8 cellular contexts compared by ENCODE assay signal in the genomic region with DNA sequence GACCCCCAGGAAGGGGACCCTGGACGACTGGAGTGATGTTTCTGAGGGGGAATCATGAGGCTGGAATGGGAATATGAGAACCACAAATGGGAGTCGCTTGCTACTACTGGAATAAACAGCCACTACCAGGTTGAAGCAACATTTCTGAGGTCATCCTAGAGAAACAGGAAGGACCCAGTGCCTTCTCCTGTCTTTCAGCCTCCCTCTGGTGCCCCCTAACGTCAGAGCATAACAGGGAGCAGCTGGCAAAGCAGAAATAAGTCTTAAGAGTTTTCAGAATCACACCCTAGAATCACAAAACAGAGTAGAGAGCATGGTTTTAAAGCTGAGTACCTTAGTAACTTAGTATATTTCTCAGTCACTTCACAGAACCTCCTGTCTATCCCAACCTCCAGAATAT.
A peak's percentile ranks its signal among the peaks of the same experiment; 100 is the strongest.
DNase-seq lines count a peak whose midpoint lies in the region; ATAC-seq, FAIRE-seq and TF ChIP-seq lines count a peak whose summit lies in the region.

No MANE protein-coding gene starts in this region.

- 6 to 15% methylated on average over 3 of the region's 3 CpGs for WGBS in esophagus squamous epithelium, 2 donors
- whole genome bisulfite sequencing in heart left ventricle, 4 donors, result 0 to 8% (median 4%) methylated on average over 3 of the region's 3 CpGs

- H3K4me3 ChIP-seq in esophagus squamous epithelium (no peak overlapping the region), upper lobe of right lung (no peak overlapping the region), dorsolateral prefrontal cortex (no peak overlapping the region), heart left ventricle (no peak overlapping the region)

- H3K4me1 ChIP-seq in esophagus squamous epithelium (no peaks in the 10 kb centered on the region), upper lobe of right lung (no peaks in the 10 kb centered on the region), heart left ventricle (no peaks in the 10 kb centered on the region)

- H3K9me3 ChIP-seq in esophagus squamous epithelium, result no peaks in the 10 kb centered on the region
- no peaks in the 10 kb centered on the region for H3K9me3 ChIP-seq in upper lobe of right lung
- H3K9me3 ChIP-seq in heart left ventricle, result no peaks in the 10 kb centered on the region

- H3K36me3 ChIP-seq in esophagus squamous epithelium (no peaks in the 10 kb centered on the region), upper lobe of right lung (no peaks in the 10 kb centered on the region), heart left ventricle (no peaks in the 10 kb centered on the region)

- ATAC-seq in HG02938 (IDR thresholded peaks at IDR 0.05; ENCODE audit: unreplicated experiment) (peak; percentile 77), upper lobe of right lung (peak; percentile 69), heart left ventricle (no peak)

- intact Hi-C loops in esophagus squamous epithelium (cut with DNase I), result no loop called here
- intact Hi-C loops in upper lobe of right lung (cut with DNase I), result no loop called here
- intact Hi-C loops in dorsolateral prefrontal cortex (cut with DNase I), result no loop called here
- intact Hi-C loops in heart left ventricle (cut with DNase I), result no loop called here

- peak in 4 of 6 experiments; percentile 20 to 32 (median 22) for TF ChIP-seq CTCF in esophagus squamous epithelium (IDR thresholded peaks at IDR 0.05)
- TF ChIP-seq CTCF in upper lobe of right lung (IDR thresholded peaks at IDR 0.05), result peak; percentile 32
- TF ChIP-seq CTCF in dorsolateral prefrontal cortex (IDR thresholded peaks at IDR 0.05 in 54 of 56, conservative IDR thresholded peaks at IDR 0.05 in 2 of 56; ENCODE audit: low read depth in 1 of 56, partially characterized antibody in 56 of 56), result no peak
- TF ChIP-seq CTCF in heart left ventricle (IDR thresholded peaks at IDR 0.05), result peak in 1 of 12 donors; percentile 14

- no peaks in the 10 kb centered on the region for H3K27me3 ChIP-seq in esophagus squamous epithelium
- no peaks in the 10 kb centered on the region for H3K27me3 ChIP-seq in upper lobe of right lung
- peaks cover 0 to 12% (median 0%) of the 10 kb centered on the region in 45 donors for H3K27me3 ChIP-seq in dorsolateral prefrontal cortex
- peaks cover 0 to 3% (median 0%) of the 10 kb centered on the region in 9 donors for H3K27me3 ChIP-seq in heart left ventricle

- DNase-seq in AG08396 (ENCODE audit: low spot score) (peak; percentile 29), GM12891 (ENCODE audit: insufficient read length, low spot score) (peak; percentile 1), NOMO-1 (lab: John Stamatoyannopoulos, UW; ENCODE audit: unreplicated experiment in 2 of 2) (peak; percentile 26 to 47), esophagus squamous epithelium (lab: John Stamatoyannopoulos, UW) (no peak), upper lobe of right lung (no peak), dorsolateral prefrontal cortex (no peak), heart left ventricle (no peak)

- no peak overlapping the region for H3K27ac ChIP-seq in esophagus squamous epithelium
- no peak overlapping the region for H3K27ac ChIP-seq in upper lobe of right lung
- H3K27ac ChIP-seq in dorsolateral prefrontal cortex, result no peak overlapping the region
- no peak overlapping the region for H3K27ac ChIP-seq in heart left ventricle

- no peak for TF ChIP-seq POLR2A in GM12891 (IDR thresholded peaks at IDR 0.05; ENCODE audit: low read depth, low read length)
- no peak for TF ChIP-seq POLR2A in esophagus squamous epithelium (IDR thresholded peaks at IDR 0.05)
- TF ChIP-seq POLR2A in heart left ventricle (IDR thresholded peaks at IDR 0.05), result no peak

- FAIRE-seq in GM12891 (lab: Jason Lieb, UNC), result no peak

TF ChIP-seq in GM12891, 5 proteins besides CTCF, POLR2A, EP300 and RAD21:
- TF ChIP-seq POU2F2 (IDR thresholded peaks at IDR 0.05; ENCODE audit: low read depth, low read length), result no peak
- TF ChIP-seq TAF1 (IDR thresholded peaks at IDR 0.05; ENCODE audit: low read depth, low read length), result no peak
- TF ChIP-seq POLR2AphosphoS5 (IDR thresholded peaks at IDR 0.05; ENCODE audit: low read depth, low read length), result no peak
- TF ChIP-seq PAX5 (IDR thresholded peaks at IDR 0.05; ENCODE audit: insufficient read depth, low read length, severe bottlenecking), result no peak
- no peak for TF ChIP-seq SPI1 (IDR thresholded peaks at IDR 0.05; ENCODE audit: low read depth, low read length)
TF ChIP-seq in GM12891: peak in this region for 0.

Comparison
In these comparisons a context has a peak if more than half of its experiments do, and no peak if none do; other contexts are left out.
1. DNase-seq: peak in AG08396 (single experiment), GM12891 (single experiment) and NOMO-1 (2 of 2); none in esophagus squamous epithelium (single experiment), upper lobe of right lung (single experiment), dorsolateral prefrontal cortex (0 of 10) and heart left ventricle (0 of 5).
2. ATAC-seq: peak in HG02938 (single experiment) and upper lobe of right lung (single experiment); none in heart left ventricle (0 of 4).
3. CTCF ChIP-seq: peak in esophagus squamous epithelium (4 of 6) and upper lobe of right lung (single experiment); none in dorsolateral prefrontal cortex (0 of 56).